ENCODE assay signal across 20 cellular contexts in the genomic region with DNA sequence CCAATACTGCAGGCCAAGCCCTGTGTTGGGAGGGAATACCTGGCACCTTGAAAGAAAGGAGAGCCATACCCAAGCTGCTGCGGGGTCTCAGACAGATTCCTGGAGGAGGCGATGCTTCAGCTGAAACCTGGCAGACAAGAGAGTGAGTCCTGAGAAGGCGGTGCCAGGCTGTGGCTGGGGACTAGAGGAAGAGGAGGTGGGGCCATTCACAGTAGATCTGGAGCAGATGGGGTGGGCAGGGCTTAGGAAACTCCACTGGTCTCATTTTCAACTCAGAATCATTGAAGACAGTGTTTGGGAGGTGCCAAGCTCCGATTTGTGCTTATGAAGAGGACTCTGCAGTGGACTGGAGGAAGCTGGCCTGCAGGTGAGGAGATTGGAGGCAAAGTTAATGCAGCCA.
DNase-seq lines count a peak whose midpoint lies in the region; ATAC-seq and TF ChIP-seq lines count a peak whose summit lies in the region.
"Had no signal": no experiment of that assay in that cellular context is flagged by ENCODE, and none has a peak within 500 bp of the region (broad histone marks: within the 10 kb centered on the region; RNA-seq: fewer than 3 reads in every experiment).

No MANE protein-coding gene starts in this region.

- H3K4me3 ChIP-seq in DND-41 (ENCODE audit: low read depth in 1 of 2, low read length in 2 of 2) (no peak overlapping the region), Loucy (ENCODE audit: low read length, poor library complexity, severe bottlenecking) (no peak overlapping the region), esophagus muscularis mucosa (no peak overlapping the region), ascending aorta (no peak overlapping the region)
- H3K4me3 ChIP-seq: BLaER1, GM23248 had no signal

- peak; percentile 63 for ATAC-seq in DND-41 (ENCODE audit: insufficient read depth, low read depth)
- ATAC-seq in natural killer cell treated with Interleukin-12 subunit alpha and Interleukin-12 subunit beta and Interleukin-15 and Interleukin-18, amount 100 ng/mL, for 72 hours, result no peak
- ATAC-seq: CD8-positive, alpha-beta T cell; HCT116 had no signal

- H4K20me1 ChIP-seq in DND-41 (ENCODE audit: insufficient read depth, low read length) (no peaks in the 10 kb centered on the region), Loucy (ENCODE audit: insufficient read depth, low read length, poor library complexity, severe bottlenecking) (no peaks in the 10 kb centered on the region)
- H4K20me1 ChIP-seq: BLaER1 had no signal

- H3K4me1 Mint-ChIP-seq in natural killer cell treated with Interleukin-12 subunit alpha and Interleukin-12 subunit beta and Interleukin-15 and Interleukin-18, amount 100 ng/mL, for 72 hours (ENCODE audit: low read depth in 2 of 2), result no peaks in the 10 kb centered on the region
- H3K4me1 Mint-ChIP-seq: B cell; CD4-positive, CD25-positive, alpha-beta regulatory T cell had no signal

- H3K4me3 Mint-ChIP-seq in natural killer cell treated with Interleukin-12 subunit alpha and Interleukin-12 subunit beta and Interleukin-15 and Interleukin-18, amount 100 ng/mL, for 72 hours, result no peak overlapping the region
- H3K4me3 Mint-ChIP-seq: B cell; CD4-positive, CD25-positive, alpha-beta regulatory T cell; CD8-positive, alpha-beta T cell had no signal

- H2AFZ ChIP-seq in DND-41 (ENCODE audit: low read depth, low read length), result no peak overlapping the region
- peak overlapping the region; percentile 5; the same call in 1 of the 2 replicates for H2AFZ ChIP-seq in Loucy (ENCODE audit: low read length)
- H2AFZ ChIP-seq: GM23248 had no signal

- 72% methylated on average over 4 of the region's 4 CpGs for WGBS in esophagus muscularis mucosa

- H3K9me2 ChIP-seq in Loucy (replicated peaks; ENCODE audit: low read depth, low read length), result no peaks in the 10 kb centered on the region

- H3K27ac ChIP-seq in DND-41 (ENCODE audit: low read length), result no peak overlapping the region
- H3K27ac ChIP-seq in esophagus muscularis mucosa (replicated peaks in 1 of 4), result no peak overlapping the region
- H3K27ac ChIP-seq in ascending aorta, result no peak overlapping the region
- H3K27ac ChIP-seq: 22Rv1, BLaER1, C4-2B, GM23248 had no signal

- no peaks in the 10 kb centered on the region for H3K36me3 Mint-ChIP-seq in natural killer cell treated with Interleukin-12 subunit alpha and Interleukin-12 subunit beta and Interleukin-15 and Interleukin-18, amount 100 ng/mL, for 72 hours
- H3K36me3 Mint-ChIP-seq: CD4-positive, CD25-positive, alpha-beta regulatory T cell; CD8-positive, alpha-beta T cell had no signal

- no peak for TF ChIP-seq POLR2A in esophagus muscularis mucosa (IDR thresholded peaks at IDR 0.05; ENCODE audit: low read depth)

- H3F3A ChIP-seq in Loucy (ENCODE audit: low read depth), result no peaks in the 10 kb centered on the region

- TF ChIP-seq CTCF in DND-41 (IDR thresholded peaks at IDR 0.05; ENCODE audit: borderline replicate concordance, extremely low read depth, low read length, poor library complexity, severe bottlenecking) (no peak), Loucy (conservative IDR thresholded peaks at IDR 0.05; ENCODE audit: low read length) (no peak), esophagus muscularis mucosa (IDR thresholded peaks at IDR 0.05) (no peak), ascending aorta (IDR thresholded peaks at IDR 0.05) (no peak)

- no peaks in the 10 kb centered on the region for H3K9me3 Mint-ChIP-seq in natural killer cell treated with Interleukin-12 subunit alpha and Interleukin-12 subunit beta and Interleukin-15 and Interleukin-18, amount 100 ng/mL, for 72 hours
- H3K9me3 Mint-ChIP-seq: CD8-positive, alpha-beta T cell had no signal

- H3K4me1 ChIP-seq in DND-41 (ENCODE audit: insufficient read depth, low read length) (no peaks in the 10 kb centered on the region), Loucy (ENCODE audit: insufficient read depth, low read length, poor library complexity, severe bottlenecking) (no peaks in the 10 kb centered on the region), esophagus muscularis mucosa (no peaks in the 10 kb centered on the region), ascending aorta (no peaks in the 10 kb centered on the region)
- H3K4me1 ChIP-seq: BLaER1, Caco-2 had no signal

- H3K9ac ChIP-seq in DND-41 (ENCODE audit: low read depth, low read length) (no peak overlapping the region), Loucy (ENCODE audit: low read depth, low read length, poor library complexity, severe bottlenecking) (no peak overlapping the region)
- H3K9ac ChIP-seq: BLaER1, GM23248 had no signal

- H3K27me3 ChIP-seq in DND-41 (ENCODE audit: insufficient read depth, low read length, poor library complexity) (peaks cover 15% of the 10 kb centered on the region), Loucy (ENCODE audit: insufficient read depth, low read length, poor library complexity, severe bottlenecking) (no peaks in the 10 kb centered on the region), esophagus muscularis mucosa (peaks cover 0 to 12% (median 0%) of the 10 kb centered on the region in 4 donors), ascending aorta (no peaks in the 10 kb centered on the region)
- H3K27me3 ChIP-seq: BLaER1 had no signal

- no peak overlapping the region for H3K27ac Mint-ChIP-seq in natural killer cell treated with Interleukin-12 subunit alpha and Interleukin-12 subunit beta and Interleukin-15 and Interleukin-18, amount 100 ng/mL, for 72 hours
- H3K27ac Mint-ChIP-seq: B cell; CD4-positive, CD25-positive, alpha-beta regulatory T cell; CD8-positive, alpha-beta T cell had no signal

- intact Hi-C loops in esophagus muscularis mucosa (cut with DNase I), result no loop called here
- intact Hi-C loops in ascending aorta (cut with DNase I), result no loop called here

- no peaks in the 10 kb centered on the region for H3K79me2 ChIP-seq in DND-41 (ENCODE audit: insufficient read depth, low read length)
- no peaks in the 10 kb centered on the region for H3K79me2 ChIP-seq in Loucy (ENCODE audit: insufficient read depth, low read length)

- H3K4me2 ChIP-seq in DND-41 (ENCODE audit: insufficient read depth, low read length), result no peak overlapping the region
- H3K4me2 ChIP-seq in Loucy (ENCODE audit: low read depth, low read length, poor library complexity, severe bottlenecking), result no peak overlapping the region
- H3K4me2 ChIP-seq: BLaER1 had no signal

- H3K36me3 ChIP-seq in DND-41 (ENCODE audit: insufficient read depth, low read length) (no peaks in the 10 kb centered on the region), Loucy (ENCODE audit: insufficient read depth, low read length) (no peaks in the 10 kb centered on the region), esophagus muscularis mucosa (no peaks in the 10 kb centered on the region), ascending aorta (no peaks in the 10 kb centered on the region)
- H3K36me3 ChIP-seq: BLaER1 had no signal

- peak; percentile 12 for DNase-seq in DMS 273 (lab: John Stamatoyannopoulos, UW; ENCODE audit: unreplicated experiment)
- no peak for DNase-seq in DMS 273 treated with DMSO at 0.1 percent for 48 hours (lab: John Stamatoyannopoulos, UW)
- no peak for DNase-seq in DND-41
- DNase-seq in esophagus muscularis mucosa (ENCODE audit: extremely low spot score), result peak; percentile 82
- no peak for DNase-seq in NOMO-1 treated with DMSO at 0.1 percent for 48 hours (lab: John Stamatoyannopoulos, UW; ENCODE audit: unreplicated experiment)
- no peak for DNase-seq in ascending aorta (ENCODE audit: low spot score in 2 of 2)
- no peak for DNase-seq in natural killer cell treated with Interleukin-12 subunit alpha and Interleukin-12 subunit beta and Interleukin-15 and Interleukin-18, amount 100 ng/mL, for 72 hours (ENCODE audit: low spot score)
- DNase-seq: Caco-2; CD4-positive, CD25-positive, alpha-beta regulatory T cell; CD8-positive, alpha-beta T cell; DMS53; DMS79 treated with DMSO at 0.1 percent for 48 hours; GM23248; H7 had no signal

- no peak for TF ChIP-seq EP300 in esophagus muscularis mucosa (IDR thresholded peaks at IDR 0.05)

- peaks cover 11 to 27% of the 10 kb centered on the region in 2 donors for H3K27me3 Mint-ChIP-seq in natural killer cell treated with Interleukin-12 subunit alpha and Interleukin-12 subunit beta and Interleukin-15 and Interleukin-18, amount 100 ng/mL, for 72 hours
- H3K27me3 Mint-ChIP-seq: B cell; CD4-positive, CD25-positive, alpha-beta regulatory T cell had no signal

- H3K9me3 ChIP-seq in DND-41 (ENCODE audit: insufficient read depth, low read length, severe bottlenecking), result no peaks in the 10 kb centered on the region
- H3K9me3 ChIP-seq in Loucy (ENCODE audit: insufficient read depth, low read depth, low read length), result no peaks in the 10 kb centered on the region
- H3K9me3 ChIP-seq in esophagus muscularis mucosa, result no peaks in the 10 kb centered on the region
- no peaks in the 10 kb centered on the region for H3K9me3 ChIP-seq in ascending aorta
- H3K9me3 ChIP-seq: BLaER1, Caco-2 had no signal

Comparison
In these comparisons a context has a peak if more than half of its experiments do, and no peak if none do; other contexts are left out.
1. DNase-seq: peak in DMS 273 (single experiment) and esophagus muscularis mucosa (single experiment); none in DMS 273 treated with DMSO at 0.1 percent for 48 hours (single experiment), DND-41 (single experiment), NOMO-1 treated with DMSO at 0.1 percent for 48 hours (single experiment), ascending aorta (0 of 2) and natural killer cell treated with Interleukin-12 subunit alpha and Interleukin-12 subunit beta and Interleukin-15 and Interleukin-18, amount 100 ng/mL, for 72 hours (single experiment).